36 cellular contexts compared by ENCODE assay signal in the genomic region with DNA sequence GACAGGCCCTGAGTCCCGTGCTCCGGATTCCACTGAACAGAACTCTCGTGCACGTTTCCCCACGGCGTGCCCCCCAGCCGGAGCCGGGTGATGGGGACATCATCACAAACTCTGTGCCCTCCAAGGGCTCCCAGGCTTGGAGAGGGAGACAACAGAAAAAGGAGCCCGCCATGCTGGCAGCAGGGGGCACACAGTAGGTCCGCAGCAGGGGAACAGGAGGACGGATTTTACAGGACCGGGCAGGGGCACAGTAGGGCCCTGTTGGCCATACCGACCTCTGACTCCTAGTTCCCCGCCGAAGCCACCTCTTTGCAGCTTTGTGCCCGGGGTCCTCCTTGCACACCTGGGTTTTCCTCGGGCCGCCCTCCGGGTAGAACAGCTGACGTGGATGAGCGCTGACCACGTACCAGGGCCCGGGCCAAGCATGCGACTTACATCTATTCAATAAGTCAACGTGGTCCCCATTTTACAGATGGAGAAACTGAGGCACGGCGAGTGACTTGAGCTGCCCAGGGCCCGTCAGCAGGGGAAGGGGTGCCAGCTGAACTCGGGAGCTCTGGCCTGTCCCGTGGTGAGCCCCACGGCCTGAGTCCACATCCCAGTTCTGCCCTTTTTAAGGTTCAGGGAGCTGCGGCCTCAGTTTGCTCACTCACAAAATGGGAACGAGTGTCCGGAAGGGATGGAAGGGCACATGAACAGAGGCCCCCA. TPM values are rescaled to one million over a fixed set of nuclear protein-coding genes. Genes with fewer than 3 reads are reported as not detected.
"Had no signal": no experiment of that assay in that cellular context is flagged by ENCODE, and none has a peak within 500 bp of the region (broad histone marks: within the 10 kb centered on the region; RNA-seq: fewer than 3 reads in every experiment).

No MANE protein-coding gene starts in this region.

- H3K4me3 ChIP-seq: neural progenitor cell, pancreas, prostate gland, skin epidermis, smooth muscle cell, spleen, suprapubic skin, testis, tibial artery, transverse colon, upper lobe of right lung, uterus had no signal

- H3K36me3 Mint-ChIP-seq: naive thymus-derived CD4-positive, alpha-beta T cell; natural killer cell; neural progenitor cell; stimulated activated memory B cell treated with anti-CD40 and anti-IgM and Interleukin-4, amounts not matched to agents 10 μg/mL and 1 μg/mL and 100 μg/mL, for 72 hours; type B pancreatic cell had no signal

- ATAC-seq: naive thymus-derived CD4-positive, alpha-beta T cell; natural killer cell; pancreas; right cardiac atrium; sciatic nerve; stimulated activated memory B cell treated with anti-CD40 and anti-IgM and Interleukin-4, amounts not matched to agents 10 μg/mL and 1 μg/mL and 100 μg/mL, for 72 hours; stimulated activated naive CD8-positive, alpha-beta T cell treated with anti-CD3 and anti-CD28 coated beads, Interleukin-15, amount 100 ng/mL, for 72 hours; stimulated activated naive CD8-positive, alpha-beta T cell treated with anti-CD3 and anti-CD28 coated beads, Interleukin-15, Interleukin-2, amounts not matched to agents 100 U/mL and 50 U/mL, for 24 hours; upper lobe of right lung had no signal

- H3K4me1 Mint-ChIP-seq: nephron had no signal

- H2AFZ ChIP-seq: neural progenitor cell had no signal

- FAIRE-seq: pancreas had no signal

- H3K4me3 Mint-ChIP-seq: naive thymus-derived CD4-positive, alpha-beta T cell; natural killer cell; nephron; neural progenitor cell; stimulated activated memory B cell treated with anti-CD40 and anti-IgM and Interleukin-4, amounts not matched to agents 10 μg/mL and 1 μg/mL and 100 μg/mL, for 72 hours; stimulated activated naive CD8-positive, alpha-beta T cell treated with anti-CD3 and anti-CD28 coated beads, Interleukin-15, amount 100 ng/mL, for 72 hours; type B pancreatic cell had no signal

- DNase-seq: naive thymus-derived CD4-positive, alpha-beta T cell; natural killer cell; nucleus accumbens; pancreas; retina; right cardiac atrium; spleen; stimulated activated CD4-positive, alpha-beta T cell treated with anti-CD3 and anti-CD28 coated beads, Interleukin-12 subunit alpha, Interleukin-12 subunit beta, amount 100 ng/mL, for 4 hours; stimulated activated CD4-positive, alpha-beta T cell treated with anti-CD3 and anti-CD28 coated beads, Interleukin-1b, Interleukin-23, amount 100 ng/mL, for 48 hours; stimulated activated CD4-positive, alpha-beta T cell treated with anti-CD3 and anti-CD28 coated beads, Interleukin-4, amount 100 ng/mL, for 1 hour; stimulated activated CD4-positive, alpha-beta T cell treated with anti-CD3 and anti-CD28 coated beads, Interleukin-4, amount 100 ng/mL, for 4 hours; stimulated activated CD8-positive, alpha-beta memory T cell treated with anti-CD3 and anti-CD28 coated beads, Interleukin-4, amount 100 ng/mL, for 48 hours; stimulated activated naive CD4-positive, alpha-beta T cell; stimulated activated naive CD8-positive, alpha-beta T cell treated with anti-CD3 and anti-CD28 coated beads, Interleukin-15, amount 100 ng/mL, for 72 hours; stimulated activated naive CD8-positive, alpha-beta T cell treated with anti-CD3 and anti-CD28 coated beads, Interleukin-15, Interleukin-2, amounts not matched to agents 100 U/mL and 50 U/mL, for 24 hours; substantia nigra; testis; tibial artery; transverse colon; upper lobe of right lung; uterus had no signal

- H3K4me2 ChIP-seq: neural progenitor cell, smooth muscle cell had no signal

- H3K9me3 ChIP-seq: neutrophil, pancreas, prostate gland, suprapubic skin, testis, transverse colon, upper lobe of right lung, uterus had no signal

- H3K27ac Mint-ChIP-seq: naive thymus-derived CD4-positive, alpha-beta T cell; natural killer cell; nephron; neural progenitor cell; stimulated activated memory B cell treated with anti-CD40 and anti-IgM and Interleukin-4, amounts not matched to agents 10 μg/mL and 1 μg/mL and 100 μg/mL, for 72 hours; type B pancreatic cell had no signal

- H3K4me1 ChIP-seq: prostate gland, testis had no signal

- H3K36me3 ChIP-seq: neural progenitor cell, neutrophil, pancreas, prostate gland, spleen, suprapubic skin, tibial artery, transverse colon, upper lobe of right lung, uterus had no signal

- H3K27me3 ChIP-seq: testis had no signal

- H3K9me3 Mint-ChIP-seq: natural killer cell, type B pancreatic cell had no signal

- H3K27ac ChIP-seq: neural progenitor cell, neutrophil, pancreas, prostate gland, skin epidermis, spleen, suprapubic skin, testis, tibial artery, transverse colon, upper lobe of right lung, uterus had no signal

- H3K9ac ChIP-seq: neural progenitor cell had no signal

RNA-seq across cellular contexts. Expression of gene ONECUT3, which starts 10.2 kb away (rescaled TPM):
- total RNA-seq: naive thymus-derived CD4-positive, alpha-beta T cell; natural killer cell; omental fat pad; osteocyte; posterior vena cava; prostate gland; pulmonary artery endothelial cell; right cardiac atrium; sciatic nerve; smooth muscle cell; spleen; suprapubic skin; transverse colon; upper lobe of right lung; urinary bladder; uterus had no signal
- polyA plus RNA-seq: naive thymus-derived CD4-positive, alpha-beta T cell; pancreas; right cardiac atrium; smooth muscle cell; spleen; urinary bladder had no signal
